Comparison of ENCODE assay signal across 25 cellular contexts in genomic region chr1:30125024-30125423, GRCh38.
"Had no signal": no experiment of that assay in that cellular context is flagged by ENCODE, and none has a peak within 500 bp of the region (broad histone marks: within the 10 kb centered on the region; RNA-seq: fewer than 3 reads in every experiment).

No MANE protein-coding gene starts in this region.

- H3K4me1 Mint-ChIP-seq: naive thymus-derived CD8-positive, alpha-beta T cell; stimulated activated effector memory CD8-positive, alpha-beta T cell treated with anti-CD3 and anti-CD28 coated beads, Interleukin-12 subunit alpha, Interleukin-12 subunit beta, amount 100 ng/mL, for 72 hours had no signal

- H3K9ac ChIP-seq: parathyroid adenoma had no signal

- H3K4me1 ChIP-seq: esophagus squamous epithelium, parathyroid adenoma, sigmoid colon, stomach, testis, tibial artery had no signal

- ATAC-seq: effector memory CD8-positive, alpha-beta T cell; heart right ventricle; left colon; left ventricle myocardium superior; lower lobe of right lung; naive thymus-derived CD8-positive, alpha-beta T cell; stimulated activated effector memory CD8-positive, alpha-beta T cell treated with anti-CD3 and anti-CD28 coated beads, Interleukin-12 subunit alpha, Interleukin-12 subunit beta, amount 100 ng/mL, for 72 hours had no signal

- H3K36me3 ChIP-seq: esophagus squamous epithelium, heart right ventricle, lower lobe of right lung, neutrophil, right atrium auricular region, sigmoid colon, stomach, tibial artery had no signal

- DNase-seq: dermis blood vessel endothelial cell; effector memory CD8-positive, alpha-beta T cell; esophagus squamous epithelium; foreskin melanocyte; glutamatergic neuron; heart right ventricle; left colon; left ventricle myocardium superior; lower lobe of right lung; naive thymus-derived CD8-positive, alpha-beta T cell; sigmoid colon; stimulated activated CD4-positive, alpha-beta T cell treated with anti-CD3 and anti-CD28 coated beads, Interleukin-2, amount 100 ng/mL, for 24 hours; stimulated activated CD4-positive, alpha-beta T cell treated with anti-CD3 and anti-CD28 coated beads, Interleukin-4, amount 100 ng/mL, for 24 hours; stimulated activated naive CD4-positive, alpha-beta T cell treated with Interleukin-2 at 50 U/mL for 16 hours; stomach; testis; tibial artery had no signal

- H3K79me2 ChIP-seq: parathyroid adenoma had no signal

- H3K4me3 Mint-ChIP-seq: effector memory CD8-positive, alpha-beta T cell; naive thymus-derived CD8-positive, alpha-beta T cell; nephron progenitor cell; stimulated activated effector memory CD8-positive, alpha-beta T cell treated with anti-CD3 and anti-CD28 coated beads, Interleukin-12 subunit alpha, Interleukin-12 subunit beta, amount 100 ng/mL, for 72 hours; type B pancreatic cell had no signal

- H2AFZ ChIP-seq: parathyroid adenoma had no signal

- H3K27ac Mint-ChIP-seq: effector memory CD8-positive, alpha-beta T cell; progenitor cell of endocrine pancreas; stimulated activated effector memory CD8-positive, alpha-beta T cell treated with anti-CD3 and anti-CD28 coated beads, Interleukin-12 subunit alpha, Interleukin-12 subunit beta, amount 100 ng/mL, for 72 hours; type B pancreatic cell had no signal

- H3K9me3 Mint-ChIP-seq: effector memory CD8-positive, alpha-beta T cell; naive thymus-derived CD8-positive, alpha-beta T cell; nephron progenitor cell; stimulated activated effector memory CD8-positive, alpha-beta T cell treated with anti-CD3 and anti-CD28 coated beads, Interleukin-12 subunit alpha, Interleukin-12 subunit beta, amount 100 ng/mL, for 72 hours; type B pancreatic cell had no signal

- H3K4me3 ChIP-seq: coronary artery, esophagus squamous epithelium, heart right ventricle, lower lobe of right lung, right atrium auricular region, sigmoid colon, stomach, testis, tibial artery had no signal

- H3K27me3 ChIP-seq: heart right ventricle, neutrophil, right atrium auricular region, sigmoid colon, testis had no signal

- H3K36me3 Mint-ChIP-seq: naive thymus-derived CD8-positive, alpha-beta T cell; stimulated activated effector memory CD8-positive, alpha-beta T cell treated with anti-CD3 and anti-CD28 coated beads, Interleukin-12 subunit alpha, Interleukin-12 subunit beta, amount 100 ng/mL, for 72 hours; type B pancreatic cell had no signal

- H3K9me3 ChIP-seq: esophagus squamous epithelium, lower lobe of right lung, neutrophil, right atrium auricular region, stomach, testis, tibial artery had no signal

- H3K27ac ChIP-seq: coronary artery, esophagus squamous epithelium, heart right ventricle, lower lobe of right lung, neutrophil, parathyroid adenoma, right atrium auricular region, sigmoid colon, stomach, testis, tibial artery had no signal
